Comparison of ENCODE assay signal across 8 cellular contexts in the genomic region with DNA sequence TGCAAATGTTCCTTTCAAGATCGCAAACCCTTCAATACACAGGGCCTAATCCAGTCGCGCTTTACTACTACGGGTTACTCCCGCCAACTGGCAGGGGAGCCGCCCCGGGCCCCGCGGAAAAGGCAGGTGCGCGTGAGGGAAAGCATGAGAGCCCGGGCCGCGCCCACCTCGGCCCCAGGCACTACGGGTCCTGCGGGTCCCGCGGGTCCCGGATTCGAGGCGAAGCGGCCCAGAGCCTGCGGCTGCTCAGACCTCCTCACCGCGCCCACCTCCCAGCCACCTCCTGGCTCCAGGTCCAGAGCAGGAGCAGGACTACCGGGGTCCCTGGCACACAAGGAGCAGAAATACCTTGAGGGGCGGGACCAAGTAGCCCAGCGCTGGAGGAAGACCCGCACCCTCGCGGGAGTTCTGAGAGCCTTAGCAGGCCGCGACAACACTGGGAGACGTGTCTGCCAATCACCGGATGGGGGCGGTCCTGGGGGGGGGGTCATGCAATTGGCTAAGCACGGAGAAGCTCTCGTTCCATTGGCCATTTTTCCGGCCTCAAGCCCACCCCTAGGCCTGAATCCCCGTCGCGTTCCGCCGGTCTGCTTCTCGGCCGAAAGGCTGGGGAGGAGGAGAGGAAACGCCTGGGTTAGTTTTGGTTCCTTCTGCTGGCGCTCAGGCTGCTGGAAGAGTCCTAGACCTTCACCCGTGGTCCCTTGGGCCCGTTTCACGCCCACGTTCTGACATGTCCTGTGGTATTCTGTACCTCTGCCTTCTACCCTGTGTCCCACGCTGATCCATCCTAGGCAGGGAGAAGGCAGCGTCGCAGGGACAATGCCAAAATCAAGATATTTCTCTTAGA. TPM values are rescaled to one million over a fixed set of nuclear protein-coding genes. Genes with fewer than 3 reads are reported as not detected.
DNase-seq lines count a peak whose midpoint lies in the region; ATAC-seq and TF ChIP-seq lines count a peak whose summit lies in the region.

No MANE protein-coding gene starts in this region.

- H3K36me3 ChIP-seq in endodermal cell (ENCODE audit: control insufficient read depth, insufficient read depth, low read length) = peaks cover 22% of the 10 kb centered on the region
- H3K36me3 ChIP-seq in mesendoderm (ENCODE audit: control insufficient read depth, insufficient read depth, low read length) = no peaks in the 10 kb centered on the region

- H4K8ac ChIP-seq in mesendoderm (ENCODE audit: low read depth, low read length) = no peak overlapping the region

- H3K79me1 ChIP-seq in mesendoderm (ENCODE audit: low read length) = no peaks in the 10 kb centered on the region

- no peak for TF ChIP-seq CTCF in CD4-positive, alpha-beta T cell (IDR thresholded peaks at IDR 0.05)
- TF ChIP-seq CTCF in endodermal cell (conservative IDR thresholded peaks at IDR 0.05) = no peak

- peak; percentile 98 for ATAC-seq in CD4-positive, alpha-beta T cell (ENCODE audit: poor library complexity)
- ATAC-seq in GM19452 (IDR thresholded peaks at IDR 0.05; ENCODE audit: unreplicated experiment) = peak; percentile 96

- no peaks in the 10 kb centered on the region for H3K27me3 ChIP-seq in CD4-positive, alpha-beta T cell (ENCODE audit: control insufficient read depth, insufficient read depth, low read length)
- no peaks in the 10 kb centered on the region for H3K27me3 ChIP-seq in endodermal cell (ENCODE audit: control insufficient read depth, insufficient read depth, low read length, poor library complexity, severe bottlenecking)
- no peaks in the 10 kb centered on the region for H3K27me3 ChIP-seq in mesendoderm (ENCODE audit: insufficient read depth, low read length, poor library complexity)

- peak overlapping the region; percentile 73 for H3K4me2 ChIP-seq in mesendoderm (ENCODE audit: low read length)

- H3K27ac Mint-ChIP-seq in CD4-positive, alpha-beta T cell = peak overlapping the region; percentile 89
- H3K27ac Mint-ChIP-seq in endodermal cell = peak overlapping the region; percentile 73

- H4K5ac ChIP-seq in mesendoderm (ENCODE audit: low read length) = no peak overlapping the region

- H2BK5ac ChIP-seq in mesendoderm (ENCODE audit: low read length) = peak overlapping the region; percentile 64

- H3K4me3 ChIP-seq in endodermal cell (ENCODE audit: low read length) = peak overlapping the region; percentile 73
- H3K4me3 ChIP-seq in mesendoderm (ENCODE audit: low read length) = peak overlapping the region; percentile 36

- intact Hi-C loops in CD4-positive, alpha-beta T cell (cut with DNase I, micrococcal nuclease) = loop anchor here (1.0 to 5.0 kb wide), 4 partner anchors 9 to 880 kb away; partner anchors contain the start of genes DCUN1D4 (in 1 of the 2) and FIP1L1 (in 1 of the 2)

- H3K9ac ChIP-seq in endodermal cell (ENCODE audit: extremely low read depth, low read length, poor library complexity, severe bottlenecking) = peak overlapping the region; percentile 6
- H3K9ac ChIP-seq in mesendoderm (ENCODE audit: low read length) = peak overlapping the region; percentile 88

- 7 to 21% methylated on average over 25 to 54 of the region's 56 CpGs for WGBS in endodermal cell (ENCODE audit: insufficient coverage in 1 of 2, insufficient read length in 1 of 2), 2 experiments
- no CpG with 5 or more reads among the region's 56 CpGs for WGBS in mesendoderm (ENCODE audit: extremely low coverage, insufficient coverage, low lambda C conversion rate)

- H3K9me3 Mint-ChIP-seq in CD4-positive, alpha-beta T cell = no peaks in the 10 kb centered on the region
- no peaks in the 10 kb centered on the region for H3K9me3 Mint-ChIP-seq in endodermal cell

- no peaks in the 10 kb centered on the region for H3K9me3 ChIP-seq in CD4-positive, alpha-beta T cell (ENCODE audit: control insufficient read depth, low read length)
- H3K9me3 ChIP-seq in endodermal cell (ENCODE audit: control insufficient read depth, low read length) = no peaks in the 10 kb centered on the region

- no peak overlapping the region for H2AK5ac ChIP-seq in mesendoderm (ENCODE audit: low read length)

- H3K36me3 Mint-ChIP-seq in CD4-positive, alpha-beta T cell (ENCODE audit: low read depth) = peaks cover 14% of the 10 kb centered on the region
- H3K36me3 Mint-ChIP-seq in endodermal cell (ENCODE audit: low read depth) = peaks cover 19% of the 10 kb centered on the region

- H3K18ac ChIP-seq in mesendoderm (ENCODE audit: low read length) = peak overlapping the region; percentile 52

- no peaks in the 10 kb centered on the region for H3K4me1 ChIP-seq in endodermal cell (ENCODE audit: control insufficient read depth, insufficient read depth, low read length)
- no peaks in the 10 kb centered on the region for H3K4me1 ChIP-seq in mesendoderm (ENCODE audit: control insufficient read depth, low read depth, low read length)

- no peak overlapping the region for H2BK15ac ChIP-seq in mesendoderm (replicated peaks; ENCODE audit: low read depth)

- peak overlapping the region; percentile 78 for H3K4me3 Mint-ChIP-seq in CD4-positive, alpha-beta T cell
- H3K4me3 Mint-ChIP-seq in endodermal cell = peak overlapping the region; percentile 60

- no peak overlapping the region for H3K23ac ChIP-seq in mesendoderm (ENCODE audit: low read length)

- H3K27me3 Mint-ChIP-seq in CD4-positive, alpha-beta T cell = no peaks in the 10 kb centered on the region
- H3K27me3 Mint-ChIP-seq in endodermal cell (ENCODE audit: insufficient read depth) = no peaks in the 10 kb centered on the region

- POLR2A ChIA-PET in CD4-positive, alpha-beta T cell (lab: Charles Lee) = interaction anchor here (0.6 to 4.5 kb wide), 11 partner anchors 10 to 880 kb away, joined by 3 to 149 read pairs (median 3); partner anchors contain the start of genes DCUN1D4, FIP1L1 and RASL11B

- CTCF ChIA-PET in CD4-positive, alpha-beta T cell (lab: Charles Lee) = interaction anchor here (0.6 to 1.3 kb wide), 2 partner anchors 10 to 1511 kb away, joined by 3 to 4 read pairs; no protein-coding TSS in a partner anchor

- no peak overlapping the region for H3K4ac ChIP-seq in mesendoderm (ENCODE audit: low read depth, low read length)

- H3K79me2 ChIP-seq in mesendoderm (ENCODE audit: control insufficient read depth, insufficient read depth, low read length) = no peaks in the 10 kb centered on the region

- H3K56ac ChIP-seq in mesendoderm (ENCODE audit: low read length) = peak overlapping the region; percentile 94

- H2BK120ac ChIP-seq in mesendoderm (ENCODE audit: low read depth, low read length) = no peak overlapping the region

- H3K27ac ChIP-seq in CD4-positive, alpha-beta T cell (ENCODE audit: low read depth, low read length) = peak overlapping the region; percentile 69
- H3K27ac ChIP-seq in endodermal cell (ENCODE audit: low read depth, low read length) (no peak overlapping the region), mesendoderm (ENCODE audit: low read depth, low read length) (peak overlapping the region; percentile 53)

- peaks cover 15% of the 10 kb centered on the region for H3K4me1 Mint-ChIP-seq in CD4-positive, alpha-beta T cell (ENCODE audit: low read depth)
- H3K4me1 Mint-ChIP-seq in endodermal cell = peaks cover 5% of the 10 kb centered on the region

- DNase-seq in CD4-positive, alpha-beta T cell = peak; percentile 76 to 87 (median 82)
- DNase-seq in HK-2 (ENCODE audit: unreplicated experiment) = peak; percentile 97
- peak; percentile 87 for DNase-seq in NK-92 treated with Interleukin-12 subunit alpha and Interleukin-12 subunit beta, amount 100 ng/mL, for 24 hours (lab: John Stamatoyannopoulos, UW)
- peak; percentile 71 for DNase-seq in activated CD8-positive, alpha-beta memory T cell treated with anti-CD3 and anti-CD28 coated beads, Interleukin-2, amount 50 U/mL, for 1 hour (ENCODE audit: extremely low read depth)
- DNase-seq in endodermal cell = peak; percentile 99
- DNase-seq in mesendoderm = peak; percentile 99
- peak; percentile 77 for DNase-seq in stimulated activated CD8-positive, alpha-beta memory T cell treated with anti-CD3 and anti-CD28 coated beads, Interleukin-12 subunit alpha, Interleukin-12 subunit beta, amount 100 ng/mL, for 4 hours (ENCODE audit: low read depth)

RNA-seq across cellular contexts. Expression of gene ERVMER34-1, which starts 29.0 kb away (rescaled TPM):
- not detected for total RNA-seq in CD4-positive, alpha-beta T cell
- 1 to 10 TPM; 3.1 to 4.9 TPM for total RNA-seq in endodermal cell
- 3.3 TPM for polyA plus RNA-seq in endodermal cell (2013, experiment 1 of 2)
- polyA plus RNA-seq in endodermal cell (2013, experiment 2 of 2) = 2.2 TPM
- polyA plus RNA-seq in mesendoderm (2013, experiment 1 of 2) = 15.7 TPM
- polyA plus RNA-seq in mesendoderm (2013, experiment 2 of 2) = 15.7 TPM

Comparison
In these comparisons a context has a peak if more than half of its experiments do, and no peak if none do; other contexts are left out.
1. RNA of gene ERVMER34-1, which starts 29.0 kb away (total RNA-seq): 3.1 to 4.9 TPM in endodermal cell; not detected in CD4-positive, alpha-beta T cell; every median in the first group is over 4 times any median in the second.
2. Peak in every context shown above with its lines, with median percentiles within 50 percentile points of each other: DNase-seq.